Comparison of ENCODE assay signal across 7 cellular contexts in the genomic region with DNA sequence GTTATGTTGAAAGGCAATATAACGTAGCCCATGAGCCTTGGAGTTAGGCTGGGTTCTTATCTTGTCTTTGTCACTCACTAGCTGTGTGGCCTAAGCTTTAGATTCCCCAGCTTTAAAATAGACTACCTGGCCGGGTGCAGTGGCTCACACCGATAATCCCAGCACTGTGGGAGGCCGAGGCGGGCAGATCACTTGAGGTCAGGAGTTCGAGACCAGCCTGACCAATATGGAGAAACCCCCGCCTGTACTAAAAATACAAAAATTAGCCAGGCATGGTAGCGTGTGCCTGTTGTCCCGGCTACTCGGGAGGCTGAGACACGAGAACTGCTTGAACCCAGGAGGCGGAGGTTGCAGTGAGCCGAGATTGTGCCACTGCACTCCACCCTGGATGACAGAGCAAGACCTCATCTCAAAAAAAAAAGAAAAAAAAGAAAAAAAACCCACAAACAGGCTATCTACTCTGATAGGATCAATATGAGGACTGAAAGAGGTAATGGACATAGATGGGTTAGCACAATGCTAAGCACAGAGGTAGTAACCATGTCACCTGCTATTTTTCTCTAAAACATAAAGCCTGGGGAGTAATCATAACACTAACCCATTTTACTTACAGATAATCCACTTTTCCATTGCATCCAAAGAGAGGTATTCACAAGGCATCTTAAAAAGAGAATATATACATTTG.
"Had no signal": no experiment of that assay in that cellular context is flagged by ENCODE, and none has a peak within 500 bp of the region (broad histone marks: within the 10 kb centered on the region; RNA-seq: fewer than 3 reads in every experiment).

No MANE protein-coding gene starts in this region.

- ATAC-seq: GM12878 had no signal

- H3K4me3 ChIP-seq: GM12878 had no signal

- DNase-seq: GDM1, GF-D8 had no signal

- FAIRE-seq: GM12878, GM12891, GM12892, GM18507, GM19239 had no signal
